In genomic region chr17:57986841-57987581, GRCh38 we compare ENCODE assay signal across 7 cellular contexts. TPM values are rescaled to one million over a fixed set of nuclear protein-coding genes. Genes with fewer than 3 reads are reported as not detected.
A peak's percentile ranks its signal among the peaks of the same experiment; 100 is the strongest.
DNase-seq lines count a peak whose midpoint lies in the region; ATAC-seq, FAIRE-seq and TF ChIP-seq lines count a peak whose summit lies in the region.

No MANE protein-coding gene starts in this region.

- no peaks in the 10 kb centered on the region for H3K9me3 ChIP-seq in K562 (replicated peaks; ENCODE audit: control insufficient read depth, insufficient read depth, low read depth, low read length)
- H3K9me3 ChIP-seq in iPS-18a (ENCODE audit: control insufficient read depth, low read depth, low read length), result no peaks in the 10 kb centered on the region
- H3K9me3 ChIP-seq in gastrocnemius medialis, result no peaks in the 10 kb centered on the region

- TF ChIP-seq CTCF in K562 (IDR thresholded peaks at IDR 0.05 in 2 of 3, conservative IDR thresholded peaks at IDR 0.05 in 1 of 3; ENCODE audit: insufficient read depth in 2 of 3, low read depth in 1 of 3, low read length in 3 of 3), result no peak
- no peak for TF ChIP-seq CTCF in gastrocnemius medialis (IDR thresholded peaks at IDR 0.05 in 4 of 5, conservative IDR thresholded peaks at IDR 0.05 in 1 of 5)

- H3K9ac ChIP-seq in K562 (ENCODE audit: insufficient read depth in 1 of 2, low read depth in 2 of 2, low read length in 2 of 2), result peak overlapping the region; percentile 73 to 96
- peak overlapping the region; percentile 88 for H3K9ac ChIP-seq in iPS-18a (ENCODE audit: low read length)

- intact Hi-C loops in K562 (cut with micrococcal nuclease) (no loop called here), gastrocnemius medialis (cut with DNase I; ENCODE audit: low total_unique reads) (loop anchor here (2.0 to 5.0 kb wide), 2 partner anchors 32 to 900 kb away; partner anchors contain the start of genes AKAP1 and CUEDC1)

- no peak for TF ChIP-seq EP300 in K562 (IDR thresholded peaks at IDR 0.05; ENCODE audit: low read length)

- H3K27me3 ChIP-seq in K562 (ENCODE audit: control insufficient read depth in 2 of 2, insufficient read depth in 2 of 2, low read length in 2 of 2) (no peaks in the 10 kb centered on the region), iPS-18a (ENCODE audit: control insufficient read depth, insufficient read depth, low read length) (no peaks in the 10 kb centered on the region), gastrocnemius medialis (no peaks in the 10 kb centered on the region)

- BruUV-seq in K562 (replicated peaks; lab: Mats Ljungman, UMichigan), result no TSS peak

- peaks cover 55% of the 10 kb centered on the region for H3K79me2 ChIP-seq in K562 (ENCODE audit: control insufficient read depth, insufficient read depth, low read length)

- H3K36me3 Mint-ChIP-seq in T-cell, result peaks cover 12% of the 10 kb centered on the region

- DNase-seq in T-cell (peak in 29 of 34 experiments; percentile 5 to 47 (median 28)), K562 (ENCODE audit: extremely low read depth in 1 of 4, low spot score in 3 of 4) (peak in 3 of 4 experiments; percentile 28 to 55 (median 39)), gastrocnemius medialis (peak; percentile 32 to 55)

- H3K9me3 Mint-ChIP-seq in T-cell, result no peaks in the 10 kb centered on the region

- peak overlapping the region; percentile 77 for H3K4me2 ChIP-seq in K562 (ENCODE audit: insufficient read depth, low read length)

- no peaks in the 10 kb centered on the region for H3K27me3 Mint-ChIP-seq in T-cell

- H3K4me3 Mint-ChIP-seq in T-cell, result peak overlapping the region; percentile 89 to 92 (median 91)

- TF ChIP-seq RAD21 in K562 (CRISPR knock-in tag; conservative IDR thresholded peaks at IDR 0.05 in 1 of 2, IDR thresholded peaks at IDR 0.05 in 1 of 2), result no peak

- H4K20me1 ChIP-seq in K562 (replicated peaks; ENCODE audit: control insufficient read depth, insufficient read depth, low read length), result peaks cover 5% of the 10 kb centered on the region; the same call in 1 of the 2 replicates

- under 1% methylated on average over 24 of the region's 38 CpGs for WGBS in K562 (ENCODE audit: insufficient coverage, low coverage, missing lambda C conversion rate)

- H3K9me1 ChIP-seq in K562 (ENCODE audit: control insufficient read depth, insufficient read depth, low read length), result no peaks in the 10 kb centered on the region

- peak; percentile 6 for ATAC-seq in GM18498 (IDR thresholded peaks at IDR 0.05; ENCODE audit: unreplicated experiment)
- peak; percentile 19 for ATAC-seq in HG03196 (IDR thresholded peaks at IDR 0.05; ENCODE audit: unreplicated experiment)
- ATAC-seq in T-cell (replicated peaks in 1 of 4), result peak in 3 of 4 experiments; percentile 0 to 13 (median 11)
- ATAC-seq in K562, result peak; percentile 10
- ATAC-seq in gastrocnemius medialis, result peak; percentile 31 to 45
- ATAC-seq in HG02884 (IDR thresholded peaks at IDR 0.05; ENCODE audit: unreplicated experiment), result no peak

- CTCF ChIA-PET in T-cell (lab: Charles Lee), result interaction anchor here in 1 of 2 donors (0.5 to 3.4 kb wide), 4 partner anchors 12 to 142 kb away, joined by 3 to 25 read pairs (median 3); partner anchors contain the start of gene CUEDC1
- CTCF ChIA-PET in K562 (lab: Yijun Ruan, JAX; ENCODE audit: low intra/inter-chr PET ratio), result interaction anchor here (0.6 kb wide), 2 partner anchors 25 to 1974 kb away, joined by 4 read pairs; no protein-coding TSS in a partner anchor

- peaks cover 12 to 35% of the 10 kb centered on the region in 2 experiments; a peak in 3 of 5 replicates for H3K4me1 ChIP-seq in K562 (replicated peaks in 1 of 2; ENCODE audit: control insufficient read depth in 2 of 2, insufficient read depth in 2 of 2, low read length in 2 of 2)
- peaks cover 30% of the 10 kb centered on the region for H3K4me1 ChIP-seq in iPS-18a (ENCODE audit: control insufficient read depth, low read depth, low read length)
- H3K4me1 ChIP-seq in gastrocnemius medialis, result peaks cover 72 to 83% of the 10 kb centered on the region in 2 donors

- H3K4me3 ChIP-seq in K562 (peak overlapping the region; percentile 75), iPS-18a (ENCODE audit: low read length) (peak overlapping the region; percentile 96), gastrocnemius medialis (peak overlapping the region; percentile 67 to 92 (median 81))

- H3K36me3 ChIP-seq in K562 (ENCODE audit: control insufficient read depth, insufficient read depth, low read length) (peaks cover 33% of the 10 kb centered on the region), iPS-18a (ENCODE audit: control insufficient read depth, low read depth, low read length) (peaks cover 13% of the 10 kb centered on the region), gastrocnemius medialis (peaks cover 0 to 6% of the 10 kb centered on the region in 2 donors)

- peak; percentile 77 for FAIRE-seq in K562 (lab: Jason Lieb, UNC)

- peak overlapping the region; percentile 89 to 92 for H3K27ac Mint-ChIP-seq in T-cell

- H3K27ac ChIP-seq in K562 (ENCODE audit: extremely low read depth, low read depth, low read length) (peak overlapping the region; percentile 78), iPS-18a (ENCODE audit: low read length) (peak overlapping the region; percentile 67), gastrocnemius medialis (peak overlapping the region; percentile 95 to 99 (median 98))

- peaks cover 66 to 73% (median 68%) of the 10 kb centered on the region in 3 donors for H3K4me1 Mint-ChIP-seq in T-cell

- H2AFZ ChIP-seq in K562 (ENCODE audit: low read depth, low read length), result peak overlapping the region; percentile 69

- POLR2A ChIA-PET in T-cell (lab: Charles Lee), result interaction anchor here (0.6 to 1.2 kb wide), 4 partner anchors 10 to 1168 kb away, joined by 3 to 5 read pairs (median 4); partner anchors contain the start of gene PRR11 (in 1 of the 2)
- POLR2A ChIA-PET in K562 (lab: Yijun Ruan, JAX), result interaction anchor here (0.5 to 3.0 kb wide), 11 partner anchors 8 to 84 kb away, joined by 3 to 24 read pairs (median 4); partner anchors contain the start of gene SRSF1

- TF ChIP-seq POLR2A in K562 (conservative IDR thresholded peaks at IDR 0.05), result no peak
- no peak for TF ChIP-seq POLR2A in gastrocnemius medialis (IDR thresholded peaks at IDR 0.05)

- in situ Hi-C loops in K562 (cut with MboI), result no loop called here
- in situ Hi-C loops in gastrocnemius medialis (cut with MboI; ENCODE audit: low sequenced_read_pairs in 4 of 4), result loop anchor here in 2 of 4 donors (25.0 kb wide), 3 partner anchors 400 to 900 kb away; partner anchors contain the start of genes AKAP1 (in 1 of the 2) and MSI2 (in 1 of the 2)

RNA-seq across cellular contexts. Expression of gene VEZF1, which starts 1.0 kb away (rescaled TPM):
- total RNA-seq in T-cell, result 10 to 100 TPM; 43.1 to 68.1 (median 63.8) TPM
- total RNA-seq in K562 (2011; cell fraction: chromatin; rRNA removed; ENCODE audit: low replicate concordance), result 10.2 and 22.1 TPM in 2 replicates
- total RNA-seq in K562 (2011; cell fraction: nucleolus; rRNA removed), result 8.3 and 9.2 TPM in 2 replicates
- 13.8 and 21.1 TPM in 2 replicates for total RNA-seq in K562 (2011; cell fraction: nucleoplasm; rRNA removed)
- 17.8 and 19.3 TPM in 2 replicates for total RNA-seq in K562 (2014; rRNA removed)
- total RNA-seq in K562 (2014; rRNA removed; fragmentation: Illumina TruSeq; extraction: Trizol), result 25.9 and 26.2 TPM in 2 replicates
- total RNA-seq in K562 (2015; rRNA removed; fragmentation: Illumina TruSeq; extraction: Trizol), result 26.2 and 26.8 TPM in 2 replicates
- 24.6 and 25.7 TPM in 2 replicates for total RNA-seq in K562 (2021)
- 18.2 and 22.1 TPM in 2 replicates for polyA plus RNA-seq in K562 (2011; rRNA removed)
- 14.7 and 15.8 TPM in 2 replicates for polyA plus RNA-seq in K562 (2011; cell fraction: cytosol; rRNA removed)
- polyA plus RNA-seq in K562 (2011; cell fraction: nucleus; rRNA removed), result 25.7 and 26.0 TPM in 2 replicates
- polyA plus RNA-seq in K562 (2012), result 21.9 and 25.5 TPM in 2 replicates
- polyA plus RNA-seq in K562 (2014; fragmentation: Illumina TruSeq; extraction: Trizol), result 28.3 and 33.4 TPM in 2 replicates
- 1 to 10 TPM; 9.5 to 9.8 TPM for polyA plus RNA-seq in K562 (2014; fragmentation: Nextera tagmentation; extraction: Ambion mirVana)
- polyA plus RNA-seq in K562 (2014; rRNA removed), result 12.3 and 15.5 TPM in 2 replicates
- 31.2 and 40.2 TPM in 2 replicates for polyA minus RNA-seq in K562 (2011; rRNA and poly(A)+ RNA removed)
- polyA minus RNA-seq in K562 (2011; cell fraction: cytosol; rRNA and poly(A)+ RNA removed), result 18.1 and 19.2 TPM in 2 replicates
- 14.0 and 18.0 TPM in 2 replicates for polyA minus RNA-seq in K562 (2011; cell fraction: nucleus; rRNA and poly(A)+ RNA removed)
- 100 to 1,000 TPM in 3 of 4 donors, 10 to 100 TPM in 1; 99.9 to 137 (median 106) TPM for total RNA-seq in gastrocnemius medialis

RNA-seq across cellular contexts. Expression of gene SRSF1, which starts 20.0 kb away (rescaled TPM):
- 100 to 1,000 TPM; 112 to 266 (median 261) TPM for total RNA-seq in T-cell
- 786 and 1,134 TPM in 2 replicates for total RNA-seq in K562 (2011; cell fraction: chromatin; rRNA removed; ENCODE audit: low replicate concordance)
- total RNA-seq in K562 (2011; cell fraction: nucleolus; rRNA removed), result 478 and 544 TPM in 2 replicates
- 429 and 506 TPM in 2 replicates for total RNA-seq in K562 (2011; cell fraction: nucleoplasm; rRNA removed)
- total RNA-seq in K562 (2014; rRNA removed), result 434 and 460 TPM in 2 replicates
- total RNA-seq in K562 (2014; rRNA removed; fragmentation: Illumina TruSeq; extraction: Trizol), result 485 and 507 TPM in 2 replicates
- total RNA-seq in K562 (2015; rRNA removed; fragmentation: Illumina TruSeq; extraction: Trizol), result 538 and 559 TPM in 2 replicates
- total RNA-seq in K562 (2021), result 384 and 442 TPM in 2 replicates
- 318 and 470 TPM in 2 replicates for polyA plus RNA-seq in K562 (2011; rRNA removed)
- polyA plus RNA-seq in K562 (2011; cell fraction: cytosol; rRNA removed), result 194 and 299 TPM in 2 replicates
- polyA plus RNA-seq in K562 (2011; cell fraction: nucleus; rRNA removed), result 1,337 and 1,529 TPM in 2 replicates
- polyA plus RNA-seq in K562 (2012), result 195 and 557 TPM in 2 replicates
- 380 and 384 TPM in 2 replicates for polyA plus RNA-seq in K562 (2014; fragmentation: Illumina TruSeq; extraction: Trizol)
- polyA plus RNA-seq in K562 (2014; fragmentation: Nextera tagmentation; extraction: Ambion mirVana), result 10 to 100 TPM; 77.8 to 98.4 TPM
- 425 and 475 TPM in 2 replicates for polyA plus RNA-seq in K562 (2014; rRNA removed)
- polyA minus RNA-seq in K562 (2011; rRNA and poly(A)+ RNA removed), result 523 and 643 TPM in 2 replicates
- polyA minus RNA-seq in K562 (2011; cell fraction: cytosol; rRNA and poly(A)+ RNA removed), result 235 and 297 TPM in 2 replicates
- polyA minus RNA-seq in K562 (2011; cell fraction: nucleus; rRNA and poly(A)+ RNA removed), result 514 and 680 TPM in 2 replicates
- 10 to 100 TPM; 69.4 to 85.4 (median 82.2) TPM for total RNA-seq in gastrocnemius medialis

RNA-seq across cellular contexts. Expression of gene CUEDC1, which starts 31.8 kb away (rescaled TPM):
- total RNA-seq in T-cell, result 1 to 10 TPM in 1 of 5 donors, under 1 TPM in 3, not detected in 1; 0.33 to 1.4 (median 0.74) TPM
- 3.9 and 5.6 TPM in 2 replicates for total RNA-seq in K562 (2011; cell fraction: chromatin; rRNA removed; ENCODE audit: low replicate concordance)
- 3.2 and 5.3 TPM in 2 replicates for total RNA-seq in K562 (2011; cell fraction: nucleolus; rRNA removed)
- 2.2 and 2.3 TPM in 2 replicates for total RNA-seq in K562 (2011; cell fraction: nucleoplasm; rRNA removed)
- 0.33 and 1.5 TPM in 2 replicates for total RNA-seq in K562 (2014; rRNA removed)
- 0.64 and 0.65 TPM in 2 replicates for total RNA-seq in K562 (2014; rRNA removed; fragmentation: Illumina TruSeq; extraction: Trizol)
- 0.62 and 0.94 TPM in 2 replicates for total RNA-seq in K562 (2015; rRNA removed; fragmentation: Illumina TruSeq; extraction: Trizol)
- 1.0 and 2.5 TPM in 2 replicates for total RNA-seq in K562 (2021)
- 1.7 and 2.0 TPM in 2 replicates for polyA plus RNA-seq in K562 (2011; rRNA removed)
- polyA plus RNA-seq in K562 (2011; cell fraction: cytosol; rRNA removed), result 1.6 and 1.8 TPM in 2 replicates
- polyA plus RNA-seq in K562 (2011; cell fraction: nucleus; rRNA removed), result 4.7 and 9.4 TPM in 2 replicates
- 0.42 and 2.3 TPM in 2 replicates for polyA plus RNA-seq in K562 (2012)
- polyA plus RNA-seq in K562 (2014; fragmentation: Illumina TruSeq; extraction: Trizol), result 1.5 and 1.7 TPM in 2 replicates
- polyA plus RNA-seq in K562 (2014; fragmentation: Nextera tagmentation; extraction: Ambion mirVana), result under 1 TPM in 1 of 2 experiments, not detected in 1; 0.20 TPM
- 2.5 and 4.1 TPM in 2 replicates for polyA plus RNA-seq in K562 (2014; rRNA removed)
- 0.75 and 1.4 TPM in 2 replicates for polyA minus RNA-seq in K562 (2011; rRNA and poly(A)+ RNA removed)
- 1.5 and 2.1 TPM in 2 replicates for polyA minus RNA-seq in K562 (2011; cell fraction: cytosol; rRNA and poly(A)+ RNA removed)
- polyA minus RNA-seq in K562 (2011; cell fraction: nucleus; rRNA and poly(A)+ RNA removed), result 1.6 and 1.7 TPM in 2 replicates
- total RNA-seq in gastrocnemius medialis, result 10 to 100 TPM; 31.2 to 43.9 (median 34.3) TPM

Comparison
In these comparisons a context has a peak if more than half of its experiments do, and no peak if none do; other contexts are left out.
1. RNA of gene CUEDC1, which starts 31.8 kb away (total RNA-seq): 31.2 to 43.9 TPM in gastrocnemius medialis; 0.33 to 5.6 TPM in K562 and 0.33 to 1.4 TPM in T-cell; every median in the first group is over 4 times any median in the second.
2. Peak in every context shown above with its lines, with median percentiles within 50 percentile points of each other: DNase-seq, H3K27ac ChIP-seq and H3K4me3 ChIP-seq.